2 cellular contexts compared by ENCODE assay signal in the genomic region with DNA sequence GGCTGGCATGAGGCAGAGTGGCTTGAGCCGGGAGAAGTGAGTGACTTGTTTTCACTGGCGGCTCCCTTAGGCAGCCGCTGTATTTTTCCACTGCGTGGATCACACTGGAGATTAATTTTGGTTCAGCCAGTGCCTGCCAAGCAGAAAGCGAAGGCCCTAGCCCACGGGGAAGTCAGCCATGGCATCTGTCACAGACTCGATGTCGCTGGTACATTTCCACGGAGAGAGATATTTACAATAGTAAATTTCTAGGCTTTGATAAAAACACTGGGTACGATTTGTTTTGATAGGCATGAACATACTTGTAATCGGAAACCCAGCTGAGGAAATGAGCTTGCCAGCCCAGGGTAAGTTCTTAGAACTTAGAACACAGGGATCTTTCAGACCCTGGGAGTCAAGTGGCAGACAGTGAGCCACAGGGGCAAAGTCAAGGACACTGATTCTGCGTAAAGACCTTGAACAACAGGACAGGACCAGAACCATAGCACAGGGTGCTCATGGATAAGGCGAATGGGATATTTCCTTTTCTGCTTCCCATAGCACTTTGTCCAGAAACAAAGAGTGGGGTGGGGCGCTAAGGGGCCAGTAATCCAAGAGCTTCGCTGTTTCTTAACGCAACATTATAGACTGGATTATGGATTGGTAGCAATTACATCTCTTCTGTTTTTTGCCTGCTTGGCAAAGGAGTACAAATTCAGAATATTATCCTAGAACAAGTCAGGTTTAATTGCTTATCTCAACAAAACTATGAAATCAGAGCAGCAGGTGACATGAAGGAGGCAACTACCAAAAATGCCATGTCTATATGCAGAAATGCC.
TF ChIP-seq lines count a peak whose summit lies in the region.

No MANE protein-coding gene starts in this region.

TF ChIP-seq in GM23338, 12 proteins besides CTCF, POLR2A, EP300 and RAD21 (continued from another document and continues in another):
- TF ChIP-seq ZNF114 (CRISPR knock-in tag; IDR thresholded peaks at IDR 0.05) (no peak), NANOG (IDR thresholded peaks at IDR 0.05; ENCODE audit: borderline replicate concordance) (no peak), STAT1 (IDR thresholded peaks at IDR 0.05; ENCODE audit: unreplicated experiment) (no peak), POLR2AphosphoS5 (IDR thresholded peaks at IDR 0.05; ENCODE audit: low read depth) (no peak)
- TF ChIP-seq, protein P1, sequence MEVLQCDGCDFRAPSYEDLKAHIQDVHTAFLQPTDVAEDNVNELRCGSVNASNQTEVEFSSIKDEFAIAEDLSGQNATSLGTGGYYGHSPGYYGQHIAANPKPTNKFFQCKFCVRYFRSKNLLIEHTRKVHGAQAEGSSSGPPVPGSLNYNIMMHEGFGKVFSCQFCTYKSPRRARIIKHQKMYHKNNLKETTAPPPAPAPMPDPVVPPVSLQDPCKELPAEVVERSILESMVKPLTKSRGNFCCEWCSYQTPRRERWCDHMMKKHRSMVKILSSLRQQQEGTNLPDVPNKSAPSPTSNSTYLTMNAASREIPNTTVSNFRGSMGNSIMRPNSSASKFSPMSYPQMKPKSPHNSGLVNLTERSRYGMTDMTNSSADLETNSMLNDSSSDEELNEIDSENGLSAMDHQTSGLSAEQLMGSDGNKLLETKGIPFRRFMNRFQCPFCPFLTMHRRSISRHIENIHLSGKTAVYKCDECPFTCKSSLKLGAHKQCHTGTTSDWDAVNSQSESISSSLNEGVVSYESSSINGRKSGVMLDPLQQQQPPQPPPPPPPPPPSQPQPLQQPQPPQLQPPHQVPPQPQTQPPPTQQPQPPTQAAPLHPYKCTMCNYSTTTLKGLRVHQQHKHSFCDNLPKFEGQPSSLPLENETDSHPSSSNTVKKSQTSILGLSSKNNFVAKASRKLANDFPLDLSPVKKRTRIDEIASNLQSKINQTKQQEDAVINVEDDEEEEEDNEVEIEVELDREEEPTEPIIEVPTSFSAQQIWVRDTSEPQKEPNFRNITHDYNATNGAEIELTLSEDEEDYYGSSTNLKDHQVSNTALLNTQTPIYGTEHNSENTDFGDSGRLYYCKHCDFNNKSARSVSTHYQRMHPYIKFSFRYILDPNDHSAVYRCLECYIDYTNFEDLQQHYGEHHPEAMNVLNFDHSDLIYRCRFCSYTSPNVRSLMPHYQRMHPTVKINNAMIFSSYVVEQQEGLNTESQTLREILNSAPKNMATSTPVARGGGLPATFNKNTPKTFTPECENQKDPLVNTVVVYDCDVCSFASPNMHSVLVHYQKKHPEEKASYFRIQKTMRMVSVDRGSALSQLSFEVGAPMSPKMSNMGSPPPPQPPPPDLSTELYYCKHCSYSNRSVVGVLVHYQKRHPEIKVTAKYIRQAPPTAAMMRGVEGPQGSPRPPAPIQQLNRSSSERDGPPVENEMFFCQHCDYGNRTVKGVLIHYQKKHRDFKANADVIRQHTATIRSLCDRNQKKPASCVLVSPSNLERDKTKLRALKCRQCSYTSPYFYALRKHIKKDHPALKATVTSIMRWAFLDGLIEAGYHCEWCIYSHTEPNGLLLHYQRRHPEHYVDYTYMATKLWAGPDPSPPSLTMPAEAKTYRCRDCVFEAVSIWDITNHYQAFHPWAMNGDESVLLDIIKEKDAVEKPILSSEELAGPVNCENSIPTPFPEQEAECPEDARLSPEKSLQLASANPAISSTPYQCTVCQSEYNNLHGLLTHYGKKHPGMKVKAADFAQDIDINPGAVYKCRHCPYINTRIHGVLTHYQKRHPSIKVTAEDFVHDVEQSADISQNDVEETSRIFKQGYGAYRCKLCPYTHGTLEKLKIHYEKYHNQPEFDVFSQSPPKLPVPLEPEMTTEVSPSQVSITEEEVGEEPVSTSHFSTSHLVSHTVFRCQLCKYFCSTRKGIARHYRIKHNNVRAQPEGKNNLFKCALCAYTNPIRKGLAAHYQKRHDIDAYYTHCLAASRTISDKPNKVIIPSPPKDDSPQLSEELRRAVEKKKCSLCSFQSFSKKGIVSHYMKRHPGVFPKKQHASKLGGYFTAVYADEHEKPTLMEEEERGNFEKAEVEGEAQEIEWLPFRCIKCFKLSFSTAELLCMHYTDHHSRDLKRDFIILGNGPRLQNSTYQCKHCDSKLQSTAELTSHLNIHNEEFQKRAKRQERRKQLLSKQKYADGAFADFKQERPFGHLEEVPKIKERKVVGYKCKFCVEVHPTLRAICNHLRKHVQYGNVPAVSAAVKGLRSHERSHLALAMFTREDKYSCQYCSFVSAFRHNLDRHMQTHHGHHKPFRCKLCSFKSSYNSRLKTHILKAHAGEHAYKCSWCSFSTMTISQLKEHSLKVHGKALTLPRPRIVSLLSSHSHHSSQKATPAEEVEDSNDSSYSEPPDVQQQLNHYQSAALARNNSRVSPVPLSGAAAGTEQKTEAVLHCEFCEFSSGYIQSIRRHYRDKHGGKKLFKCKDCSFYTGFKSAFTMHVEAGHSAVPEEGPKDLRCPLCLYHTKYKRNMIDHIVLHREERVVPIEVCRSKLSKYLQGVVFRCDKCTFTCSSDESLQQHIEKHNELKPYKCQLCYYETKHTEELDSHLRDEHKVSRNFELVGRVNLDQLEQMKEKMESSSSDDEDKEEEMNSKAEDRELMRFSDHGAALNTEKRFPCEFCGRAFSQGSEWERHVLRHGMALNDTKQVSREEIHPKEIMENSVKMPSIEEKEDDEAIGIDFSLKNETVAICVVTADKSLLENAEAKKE (CRISPR knock-in tag; IDR thresholded peaks at IDR 0.05): no peak
- TF ChIP-seq, protein P2, sequence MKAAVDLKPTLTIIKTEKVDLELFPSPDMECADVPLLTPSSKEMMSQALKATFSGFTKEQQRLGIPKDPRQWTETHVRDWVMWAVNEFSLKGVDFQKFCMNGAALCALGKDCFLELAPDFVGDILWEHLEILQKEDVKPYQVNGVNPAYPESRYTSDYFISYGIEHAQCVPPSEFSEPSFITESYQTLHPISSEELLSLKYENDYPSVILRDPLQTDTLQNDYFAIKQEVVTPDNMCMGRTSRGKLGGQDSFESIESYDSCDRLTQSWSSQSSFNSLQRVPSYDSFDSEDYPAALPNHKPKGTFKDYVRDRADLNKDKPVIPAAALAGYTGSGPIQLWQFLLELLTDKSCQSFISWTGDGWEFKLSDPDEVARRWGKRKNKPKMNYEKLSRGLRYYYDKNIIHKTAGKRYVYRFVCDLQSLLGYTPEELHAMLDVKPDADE (IDR thresholded peaks at IDR 0.05): no peak
- TF ChIP-seq, protein P3, sequence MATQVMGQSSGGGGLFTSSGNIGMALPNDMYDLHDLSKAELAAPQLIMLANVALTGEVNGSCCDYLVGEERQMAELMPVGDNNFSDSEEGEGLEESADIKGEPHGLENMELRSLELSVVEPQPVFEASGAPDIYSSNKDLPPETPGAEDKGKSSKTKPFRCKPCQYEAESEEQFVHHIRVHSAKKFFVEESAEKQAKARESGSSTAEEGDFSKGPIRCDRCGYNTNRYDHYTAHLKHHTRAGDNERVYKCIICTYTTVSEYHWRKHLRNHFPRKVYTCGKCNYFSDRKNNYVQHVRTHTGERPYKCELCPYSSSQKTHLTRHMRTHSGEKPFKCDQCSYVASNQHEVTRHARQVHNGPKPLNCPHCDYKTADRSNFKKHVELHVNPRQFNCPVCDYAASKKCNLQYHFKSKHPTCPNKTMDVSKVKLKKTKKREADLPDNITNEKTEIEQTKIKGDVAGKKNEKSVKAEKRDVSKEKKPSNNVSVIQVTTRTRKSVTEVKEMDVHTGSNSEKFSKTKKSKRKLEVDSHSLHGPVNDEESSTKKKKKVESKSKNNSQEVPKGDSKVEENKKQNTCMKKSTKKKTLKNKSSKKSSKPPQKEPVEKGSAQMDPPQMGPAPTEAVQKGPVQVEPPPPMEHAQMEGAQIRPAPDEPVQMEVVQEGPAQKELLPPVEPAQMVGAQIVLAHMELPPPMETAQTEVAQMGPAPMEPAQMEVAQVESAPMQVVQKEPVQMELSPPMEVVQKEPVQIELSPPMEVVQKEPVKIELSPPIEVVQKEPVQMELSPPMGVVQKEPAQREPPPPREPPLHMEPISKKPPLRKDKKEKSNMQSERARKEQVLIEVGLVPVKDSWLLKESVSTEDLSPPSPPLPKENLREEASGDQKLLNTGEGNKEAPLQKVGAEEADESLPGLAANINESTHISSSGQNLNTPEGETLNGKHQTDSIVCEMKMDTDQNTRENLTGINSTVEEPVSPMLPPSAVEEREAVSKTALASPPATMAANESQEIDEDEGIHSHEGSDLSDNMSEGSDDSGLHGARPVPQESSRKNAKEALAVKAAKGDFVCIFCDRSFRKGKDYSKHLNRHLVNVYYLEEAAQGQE (IDR thresholded peaks at IDR 0.05; ENCODE audit: unreplicated experiment): no peak

TF ChIP-seq in endothelial cell of umbilical vein, 7 proteins besides CTCF, POLR2A, EP300 and RAD21 (continued from another document):
- TF ChIP-seq, protein P4, sequence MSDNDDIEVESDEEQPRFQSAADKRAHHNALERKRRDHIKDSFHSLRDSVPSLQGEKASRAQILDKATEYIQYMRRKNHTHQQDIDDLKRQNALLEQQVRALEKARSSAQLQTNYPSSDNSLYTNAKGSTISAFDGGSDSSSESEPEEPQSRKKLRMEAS (IDR thresholded peaks at IDR 0.05; ENCODE audit: insufficient read depth, insufficient read length): no peak
